In the genomic region with DNA sequence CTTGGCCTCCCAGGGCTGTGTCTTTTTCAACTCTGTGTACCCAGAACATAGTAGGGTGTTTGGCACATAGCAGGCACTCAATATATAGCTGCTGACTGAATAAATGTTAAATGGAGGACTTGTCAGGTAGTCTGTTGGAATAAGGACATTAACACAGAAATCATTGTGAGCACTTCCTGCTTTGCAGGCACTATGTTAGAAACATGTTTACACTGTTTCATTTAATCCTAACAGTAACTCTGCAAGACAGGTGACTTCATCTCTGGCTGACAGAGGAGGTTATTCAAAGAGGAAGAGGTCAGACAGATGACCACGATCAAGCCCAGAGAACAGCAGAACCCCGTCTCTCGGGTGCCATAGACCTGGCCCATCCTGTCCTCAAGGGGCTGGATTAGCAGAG, we compare ENCODE assay signal across 19 cellular contexts. TPM values are rescaled to one million over a fixed set of nuclear protein-coding genes. Genes with fewer than 3 reads are reported as not detected.
"Had no signal": no experiment of that assay in that cellular context is flagged by ENCODE, and none has a peak within 500 bp of the region (broad histone marks: within the 10 kb centered on the region; RNA-seq: fewer than 3 reads in every experiment).

No MANE protein-coding gene starts in this region.

- H3K9me3 Mint-ChIP-seq: activated T-cell treated with anti-CD3 and anti-CD28 coated beads, Interleukin-2, amount 50 U/mL, for 4 hours had no signal

- H3K27me3 Mint-ChIP-seq: activated naive CD8-positive, alpha-beta T cell; stimulated activated naive B cell treated with anti-CD40 and anti-IgM and Interleukin-4, amounts not matched to agents 10 μg/mL and 1 μg/mL and 100 μg/mL, for 72 hours had no signal

- H3K27me3 ChIP-seq: cardiac muscle cell, esophagus squamous epithelium, right lobe of liver, spleen had no signal

- H3K36me3 Mint-ChIP-seq: activated naive CD8-positive, alpha-beta T cell; immature natural killer cell; naive thymus-derived CD8-positive, alpha-beta T cell; stimulated activated naive B cell treated with anti-CD40 and anti-IgM and Interleukin-4, amounts not matched to agents 10 μg/mL and 1 μg/mL and 100 μg/mL, for 72 hours had no signal

- H3K27ac ChIP-seq: cardiac muscle cell, esophagus squamous epithelium, lower lobe of right lung, prostate gland, right lobe of liver, spleen had no signal

- H3K4me1 ChIP-seq: lower lobe of right lung, prostate gland, right lobe of liver, spleen had no signal

- DNase-seq: activated CD4-positive, alpha-beta T cell treated with anti-CD3 and anti-CD28 coated beads, Interleukin-2, amount 50 U/mL, for 48 hours; activated CD4-positive, CD25-positive, alpha-beta regulatory T cell treated with anti-CD3 and anti-CD28 coated beads, Interleukin-2, amount 50 U/mL, for 72 hours; activated gamma-delta T cell; activated T-cell treated with anti-CD3 and anti-CD28 coated beads, Interleukin-2, amount 50 U/mL, for 4 hours; esophagus squamous epithelium; foreskin fibroblast; immature natural killer cell; lower lobe of right lung; mucosa of descending colon; naive thymus-derived CD8-positive, alpha-beta T cell; right lobe of liver; spleen; stimulated activated CD4-positive, alpha-beta T cell treated with anti-CD3 and anti-CD28 coated beads, Interleukin-1b, Interleukin-23, amount 100 ng/mL, for 48 hours; stimulated activated naive B cell treated with anti-CD40 and anti-IgM and Interleukin-4, amounts not matched to agents 10 μg/mL and 1 μg/mL and 100 μg/mL, for 72 hours; T-helper 9 cell; trophoblast cell had no signal

- H3K4me3 Mint-ChIP-seq: activated naive CD8-positive, alpha-beta T cell; activated T-cell treated with anti-CD3 and anti-CD28 coated beads, Interleukin-2, amount 50 U/mL, for 4 hours; immature natural killer cell; naive thymus-derived CD8-positive, alpha-beta T cell; stimulated activated naive B cell treated with anti-CD40 and anti-IgM and Interleukin-4, amounts not matched to agents 10 μg/mL and 1 μg/mL and 100 μg/mL, for 72 hours had no signal

- H3K9me3 ChIP-seq: esophagus squamous epithelium, lower lobe of right lung, prostate gland, right lobe of liver, spleen had no signal

- H3K4me3 ChIP-seq: cardiac muscle cell, esophagus squamous epithelium, lower lobe of right lung, mucosa of descending colon, prostate gland, right lobe of liver, spleen had no signal

- ATAC-seq: activated T-cell treated with anti-CD3 and anti-CD28 coated beads, Interleukin-2, amount 50 U/mL, for 4 hours; mucosa of descending colon; naive thymus-derived CD8-positive, alpha-beta T cell; stimulated activated naive B cell treated with anti-CD40 and anti-IgM and Interleukin-4, amounts not matched to agents 10 μg/mL and 1 μg/mL and 100 μg/mL, for 72 hours had no signal

- H3K27ac Mint-ChIP-seq: activated naive CD8-positive, alpha-beta T cell; immature natural killer cell; naive thymus-derived CD8-positive, alpha-beta T cell; stimulated activated naive B cell treated with anti-CD40 and anti-IgM and Interleukin-4, amounts not matched to agents 10 μg/mL and 1 μg/mL and 100 μg/mL, for 72 hours had no signal

- H3K36me3 ChIP-seq: cardiac muscle cell, esophagus squamous epithelium, lower lobe of right lung, prostate gland, right lobe of liver, spleen had no signal

- H3K4me1 Mint-ChIP-seq: immature natural killer cell; naive thymus-derived CD8-positive, alpha-beta T cell; stimulated activated naive B cell treated with anti-CD40 and anti-IgM and Interleukin-4, amounts not matched to agents 10 μg/mL and 1 μg/mL and 100 μg/mL, for 72 hours had no signal

RNA-seq across cellular contexts. Expression of a gene that starts 28.0 kb away (rescaled TPM):
- total RNA-seq: naive thymus-derived CD8-positive, alpha-beta T cell had no signal
- polyA plus RNA-seq: immature natural killer cell; naive thymus-derived CD8-positive, alpha-beta T cell had no signal
